ENCODE assay signal across 25 cellular contexts in the genomic region with DNA sequence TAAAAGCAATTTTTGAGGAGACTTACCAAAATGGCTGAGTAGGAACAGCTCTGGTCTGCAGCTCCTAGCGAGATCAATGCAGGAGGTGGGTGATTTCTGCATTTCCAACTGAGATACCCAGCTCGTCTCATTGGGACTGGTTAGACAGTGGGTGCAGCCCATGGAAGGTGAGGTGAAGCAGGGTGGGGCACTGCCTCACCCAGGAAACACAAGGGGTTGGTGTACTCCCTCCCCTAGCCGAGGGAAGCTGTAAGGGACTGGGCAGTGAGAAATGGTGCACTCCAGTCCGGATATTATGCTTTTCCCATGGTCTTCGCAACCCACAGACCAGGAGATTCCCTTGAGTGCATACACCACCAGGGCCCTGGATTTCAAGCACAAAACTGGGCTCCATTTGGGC.
DNase-seq lines count a peak whose midpoint lies in the region; ATAC-seq and TF ChIP-seq lines count a peak whose summit lies in the region.
"Had no signal": no experiment of that assay in that cellular context is flagged by ENCODE, and none has a peak within 500 bp of the region (broad histone marks: within the 10 kb centered on the region; RNA-seq: fewer than 3 reads in every experiment).

No MANE protein-coding gene starts in this region.

- H3K27me3 ChIP-seq in GM06990 (replicated peaks; ENCODE audit: control insufficient read depth, insufficient read depth, low read length) (no peaks in the 10 kb centered on the region), duodenal mucosa (ENCODE audit: control insufficient read depth in 1 of 2, insufficient read depth in 2 of 2, low read length in 2 of 2) (no peaks in the 10 kb centered on the region)
- H3K27me3 ChIP-seq: heart right ventricle, left lung, pancreas, uterus had no signal

- TF ChIP-seq CTCF in GM06990 (IDR thresholded peaks at IDR 0.05; ENCODE audit: insufficient read depth, low read length, poor library complexity, severe bottlenecking) (no peak), lower leg skin (IDR thresholded peaks at IDR 0.05) (no peak)

- TF ChIP-seq POLR2A in lower leg skin (IDR thresholded peaks at IDR 0.05), result no peak

- H3K9ac ChIP-seq in duodenal mucosa (ENCODE audit: low read depth in 1 of 2, low read length in 2 of 2), result no peak overlapping the region

- peaks cover 9 to 10% of the 10 kb centered on the region in 2 donors for H3K4me1 ChIP-seq in duodenal mucosa (ENCODE audit: control insufficient read depth in 1 of 2, insufficient read depth in 2 of 2, low read length in 2 of 2)
- H3K4me1 ChIP-seq: heart right ventricle, left lung, pancreas, uterus had no signal

- H3K9me3 ChIP-seq in duodenal mucosa (ENCODE audit: control insufficient read depth in 1 of 2, low read length in 2 of 2), result no peaks in the 10 kb centered on the region
- H3K9me3 ChIP-seq: pancreas, uterus had no signal

- no peak overlapping the region for H3K27ac ChIP-seq in duodenal mucosa (ENCODE audit: low read depth, low read length)
- H3K27ac ChIP-seq: heart right ventricle, left lung, pancreas, uterus had no signal

- WGBS in lower leg skin, 2 donors, result 86 to 92% methylated on average over 5 of the region's 5 CpGs

- ATAC-seq in GM21390 (IDR thresholded peaks at IDR 0.05; ENCODE audit: unreplicated experiment), result peak; percentile 25
- ATAC-seq in HG02943 (IDR thresholded peaks at IDR 0.05; ENCODE audit: low read depth, unreplicated experiment), result peak; percentile 9
- no peak for ATAC-seq in HG02798 (IDR thresholded peaks at IDR 0.05; ENCODE audit: poor library complexity, unreplicated experiment)
- ATAC-seq: activated T-cell treated with anti-CD3 and anti-CD28 coated beads, Interleukin-2, amount 50 U/mL, for 4 hours; effector memory CD8-positive, alpha-beta T cell; heart right ventricle; T-helper 17 cell had no signal

- H3K36me3 ChIP-seq in GM06990 (ENCODE audit: control insufficient read depth, insufficient read depth, low read length), result no peaks in the 10 kb centered on the region
- H3K36me3 ChIP-seq in duodenal mucosa (ENCODE audit: control insufficient read depth in 1 of 2, insufficient read depth in 2 of 2, low read length in 2 of 2), result no peaks in the 10 kb centered on the region
- H3K36me3 ChIP-seq: heart right ventricle, left lung, pancreas, uterus had no signal

- H3K4me3 ChIP-seq in GM06990 (replicated peaks; ENCODE audit: low read depth, low read length) (peak overlapping the region; percentile 4; the same call in 1 of the 2 replicates), duodenal mucosa (ENCODE audit: low read depth in 1 of 2, low read length in 2 of 2) (peak overlapping the region; percentile 35 to 38), lower leg skin (ENCODE audit: low read depth, poor library complexity, severe bottlenecking) (no peak overlapping the region)
- H3K4me3 ChIP-seq: heart right ventricle, left lung, pancreas, uterus had no signal

- intact Hi-C loops in lower leg skin (cut with DNase I; ENCODE audit: low total_unique reads), result no loop called here

- DNase-seq in GM06990 (ENCODE audit: extremely low read depth, insufficient read length), result no peak
- no peak for DNase-seq in DMS79 (lab: John Stamatoyannopoulos, UW)
- no peak for DNase-seq in lower leg skin (ENCODE audit: low spot score in 2 of 2)
- no peak for DNase-seq in activated CD4-positive, CD25-positive, alpha-beta regulatory T cell treated with anti-CD3 and anti-CD28 coated beads, Interleukin-2, amount 50 U/mL, for 72 hours
- DNase-seq: activated CD4-positive, alpha-beta T cell treated with anti-CD3 and anti-CD28 coated beads, Interleukin-2, amount 10 ng/mL, durations not matched to agents 24 days and 14 days; activated naive CD4-positive, alpha-beta T cell; activated T-cell treated with anti-CD3 and anti-CD28 coated beads, Interleukin-2, amount 50 U/mL, for 4 hours; COR-L47; effector memory CD8-positive, alpha-beta T cell; foreskin fibroblast; heart right ventricle; HFFc6; NCI-H1105; NCI-H1930; RPMI8226; stimulated activated CD4-positive, alpha-beta T cell treated with anti-CD3 and anti-CD28 coated beads, Interleukin-4, amount 100 ng/mL, for 4 hours; stimulated activated naive CD4-positive, alpha-beta T cell; T-helper 17 cell; uterus had no signal
